Comparison of ENCODE assay signal across 20 cellular contexts in genomic region chr20:60024245-60024644, GRCh38.
"Had no signal": no experiment of that assay in that cellular context is flagged by ENCODE, and none has a peak within 500 bp of the region (broad histone marks: within the 10 kb centered on the region; RNA-seq: fewer than 3 reads in every experiment).

No MANE protein-coding gene starts in this region.

- H3K27ac ChIP-seq: esophagus squamous epithelium, left ventricle myocardium inferior, neutrophil, ovary, right lobe of liver, thoracic aorta, uterus, VCaP had no signal

- H3K36me3 ChIP-seq: esophagus squamous epithelium, left ventricle myocardium inferior, neutrophil, ovary, right lobe of liver, thoracic aorta, uterus had no signal

- FAIRE-seq: bronchial epithelial cell, frontal cortex, TTC549 had no signal

- ATAC-seq: right lobe of liver had no signal

- H3K9me3 ChIP-seq: esophagus squamous epithelium, neutrophil, ovary, right lobe of liver, thoracic aorta, uterus had no signal

- DNase-seq: activated CD4-positive, alpha-beta T cell treated with anti-CD3 and anti-CD28 coated beads for 4 hours; activated CD4-positive, alpha-beta T cell treated with anti-CD3 and anti-CD28 coated beads, Interleukin-2, amount 50 U/mL, for 4 hours; activated CD8-positive, alpha-beta memory T cell treated with anti-CD3 and anti-CD28 coated beads, Interleukin-2, amount 50 U/mL, for 4 hours; activated gamma-delta T cell treated with Interleukin-2 at 50 U/mL for 16 hours; activated naive CD4-positive, alpha-beta T cell treated with anti-CD3 and anti-CD28 coated beads, Interleukin-2, amount 50 U/mL, for 16 hours; activated T-cell treated with anti-CD3 and anti-CD28 coated beads, Interleukin-2, amount 50 U/mL, for 1 hour; esophagus squamous epithelium; left ventricle myocardium inferior; ovary; right lobe of liver; stimulated activated CD4-positive, alpha-beta T cell treated with anti-CD3 and anti-CD28 coated beads, Interleukin-4, amount 100 ng/mL, for 1 hour; T-helper 9 cell; uterus had no signal

- H3K4me3 ChIP-seq: esophagus squamous epithelium, left ventricle myocardium inferior, lung, ovary, right lobe of liver, thoracic aorta, uterus had no signal

- H3K4me1 ChIP-seq: esophagus squamous epithelium, left ventricle myocardium inferior, right lobe of liver, uterus had no signal

- H3K27me3 ChIP-seq: esophagus squamous epithelium, neutrophil, ovary, right lobe of liver, uterus had no signal
